Comparison of ENCODE assay signal across 9 cellular contexts in the genomic region with DNA sequence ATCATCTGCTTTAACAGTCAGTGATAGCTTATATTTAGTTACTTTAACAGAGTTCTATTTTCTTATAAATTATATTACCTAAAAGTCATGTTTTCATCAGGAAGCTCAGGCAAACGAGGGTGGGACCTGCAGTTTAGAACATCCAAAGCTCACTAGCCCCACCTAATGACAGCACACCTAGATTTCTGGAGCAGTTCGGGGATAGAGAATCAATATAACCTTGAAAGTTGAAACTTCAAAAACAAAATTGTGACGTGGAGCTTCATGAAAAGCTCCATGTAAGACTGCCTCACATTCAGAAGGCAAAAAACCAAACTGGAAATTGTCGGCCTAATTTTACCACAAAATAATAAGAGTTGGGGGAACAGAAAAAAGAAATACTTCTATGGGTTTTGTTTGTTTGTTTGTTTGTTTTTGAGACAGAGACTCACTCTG.
DNase-seq lines count a peak whose midpoint lies in the region; ATAC-seq and TF ChIP-seq lines count a peak whose summit lies in the region.
"Had no signal": no experiment of that assay in that cellular context is flagged by ENCODE, and none has a peak within 500 bp of the region (broad histone marks: within the 10 kb centered on the region; RNA-seq: fewer than 3 reads in every experiment).

No MANE protein-coding gene starts in this region.

- no peak for TF ChIP-seq POLR2A in testis (IDR thresholded peaks at IDR 0.05)

- in situ Hi-C loops in ACHN (cut with HindIII; ENCODE audit: low pct_ligation_motif_present, low pct_unique_long_range_greater_than_20kb, low sequenced_read_pairs) (no loop called here), astrocyte of the cerebellum (cut with HindIII; ENCODE audit: low sequenced_read_pairs) (no loop called here)

- no peaks in the 10 kb centered on the region for H3K9me3 ChIP-seq in testis
- H3K9me3 ChIP-seq: mucosa of descending colon had no signal

- no peak overlapping the region for H3K4me3 ChIP-seq in astrocyte of the cerebellum (ENCODE audit: low read depth, low read length)
- no peak overlapping the region for H3K4me3 ChIP-seq in testis
- H3K4me3 ChIP-seq: mucosa of descending colon had no signal

- no peaks in the 10 kb centered on the region for H3K4me1 ChIP-seq in testis

- no peaks in the 10 kb centered on the region for H3K27me3 ChIP-seq in testis

- peak; percentile 36 for DNase-seq in ACHN
- peak; percentile 16 to 19 for DNase-seq in NOMO-1 (lab: John Stamatoyannopoulos, UW; ENCODE audit: unreplicated experiment in 2 of 2)
- DNase-seq in astrocyte of the cerebellum (ENCODE audit: low read depth) = peak; percentile 37
- peak; percentile 35 for DNase-seq in kidney tubule cell (ENCODE audit: low spot score)
- peak; percentile 61 for DNase-seq in testis
- no peak for DNase-seq in activated effector memory CD4-positive, alpha-beta T cell treated with Interleukin-2 at 50 U/mL for 16 hours

- TF ChIP-seq CTCF in astrocyte of the cerebellum (IDR thresholded peaks at IDR 0.05; ENCODE audit: low read depth, low read length, missing control alignments) (peak; percentile 69), testis (IDR thresholded peaks at IDR 0.05) (peak in 2 of 3 experiments; percentile 15 to 40)

- no peaks in the 10 kb centered on the region for H3K36me3 ChIP-seq in testis (ENCODE audit: low read depth, missing control alignments)

- no peak overlapping the region for H3K27ac ChIP-seq in testis

- intact Hi-C loops in testis (cut with DNase I; ENCODE audit: low total_unique reads) = no loop called here

- peak; percentile 84 for ATAC-seq in GM18502 (IDR thresholded peaks at IDR 0.05; ENCODE audit: poor library complexity, unreplicated experiment)
- ATAC-seq in HG03097 (IDR thresholded peaks at IDR 0.05; ENCODE audit: low FRiP score, unreplicated experiment) = peak; percentile 55
- ATAC-seq: mucosa of descending colon had no signal

- 22 to 33% methylated on average over 4 of the region's 4 CpGs for WGBS in testis, 2 donors
